Comparison of ENCODE assay signal across 2 cellular contexts in genomic region chr7:236967-237366, GRCh38.
A peak's percentile ranks its signal among the peaks of the same experiment; 100 is the strongest.
TF ChIP-seq lines count a peak whose summit lies in the region.

No MANE protein-coding gene starts in this region.

TF ChIP-seq in IMR-90, 13 proteins besides CTCF, POLR2A, EP300 and RAD21:
- TF ChIP-seq USF2 (IDR thresholded peaks at IDR 0.05; ENCODE audit: low read depth, low read length): no peak
- TF ChIP-seq RFX5 (IDR thresholded peaks at IDR 0.05; ENCODE audit: low read depth, low read length): no peak
- TF ChIP-seq, protein P1, sequence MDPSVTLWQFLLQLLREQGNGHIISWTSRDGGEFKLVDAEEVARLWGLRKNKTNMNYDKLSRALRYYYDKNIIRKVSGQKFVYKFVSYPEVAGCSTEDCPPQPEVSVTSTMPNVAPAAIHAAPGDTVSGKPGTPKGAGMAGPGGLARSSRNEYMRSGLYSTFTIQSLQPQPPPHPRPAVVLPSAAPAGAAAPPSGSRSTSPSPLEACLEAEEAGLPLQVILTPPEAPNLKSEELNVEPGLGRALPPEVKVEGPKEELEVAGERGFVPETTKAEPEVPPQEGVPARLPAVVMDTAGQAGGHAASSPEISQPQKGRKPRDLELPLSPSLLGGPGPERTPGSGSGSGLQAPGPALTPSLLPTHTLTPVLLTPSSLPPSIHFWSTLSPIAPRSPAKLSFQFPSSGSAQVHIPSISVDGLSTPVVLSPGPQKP (IDR thresholded peaks at IDR 0.05; ENCODE audit: borderline replicate concordance, low read depth, low read length): no peak
- no peak for TF ChIP-seq CHD1 (IDR thresholded peaks at IDR 0.05; ENCODE audit: low read depth, low read length)
- no peak for TF ChIP-seq FOS (IDR thresholded peaks at IDR 0.05; ENCODE audit: low read depth, low read length)
- TF ChIP-seq CEBPB (IDR thresholded peaks at IDR 0.05; ENCODE audit: low read depth, low read length): no peak

TF ChIP-seq in K562, 482 proteins besides CTCF, POLR2A, EP300 and RAD21:
- TF ChIP-seq HLTF (IDR thresholded peaks at IDR 0.05) (no peak), CREB3 (tag; conservative IDR thresholded peaks at IDR 0.05; ENCODE audit: low read depth) (no peak), TEAD4 (IDR thresholded peaks at IDR 0.05; ENCODE audit: low read length) (no peak), TEAD4 (CRISPR knock-in tag; IDR thresholded peaks at IDR 0.05; ENCODE audit: borderline replicate concordance) (0 out of 2 replicates have a peak, but pooled peaks have one; percentile 41), ZNF197 (CRISPR knock-in tag; IDR thresholded peaks at IDR 0.05; ENCODE audit: low read depth) (no peak), CBX8 (IDR thresholded peaks at IDR 0.05; ENCODE audit: borderline replicate concordance, extremely low read depth, low read depth, low read length, poor library complexity, severe bottlenecking) (no peak), TRIM28 (IDR thresholded peaks at IDR 0.05) (no peak), HDAC8 (tag; IDR thresholded peaks at IDR 0.05) (no peak), CHD4 (IDR thresholded peaks at IDR 0.05; ENCODE audit: insufficient read depth, insufficient replicate concordance, low read depth, low read length, poor library complexity, severe bottlenecking) (no peak), STAT5A (IDR thresholded peaks at IDR 0.05; ENCODE audit: borderline replicate concordance, low read length) (no peak), KLF10 (CRISPR knock-in tag; IDR thresholded peaks at IDR 0.05) (no peak), GABPA (tag; conservative IDR thresholded peaks at IDR 0.05; ENCODE audit: low read depth) (no peak), GATA2 (CRISPR knock-in tag; IDR thresholded peaks at IDR 0.05) (no peak), XRCC4 (IDR thresholded peaks at IDR 0.05; ENCODE audit: extremely low read depth, insufficient read depth, insufficient read length) (no peak), NCOA2 (IDR thresholded peaks at IDR 0.05; ENCODE audit: partially characterized antibody in 2 of 2) (no peak), THAP12 (CRISPR knock-in tag; IDR thresholded peaks at IDR 0.05) (no peak)
- TF ChIP-seq, protein P2, sequence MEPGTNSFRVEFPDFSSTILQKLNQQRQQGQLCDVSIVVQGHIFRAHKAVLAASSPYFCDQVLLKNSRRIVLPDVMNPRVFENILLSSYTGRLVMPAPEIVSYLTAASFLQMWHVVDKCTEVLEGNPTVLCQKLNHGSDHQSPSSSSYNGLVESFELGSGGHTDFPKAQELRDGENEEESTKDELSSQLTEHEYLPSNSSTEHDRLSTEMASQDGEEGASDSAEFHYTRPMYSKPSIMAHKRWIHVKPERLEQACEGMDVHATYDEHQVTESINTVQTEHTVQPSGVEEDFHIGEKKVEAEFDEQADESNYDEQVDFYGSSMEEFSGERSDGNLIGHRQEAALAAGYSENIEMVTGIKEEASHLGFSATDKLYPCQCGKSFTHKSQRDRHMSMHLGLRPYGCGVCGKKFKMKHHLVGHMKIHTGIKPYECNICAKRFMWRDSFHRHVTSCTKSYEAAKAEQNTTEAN (CRISPR knock-in tag; IDR thresholded peaks at IDR 0.05): no peak
- TF ChIP-seq, protein P3, sequence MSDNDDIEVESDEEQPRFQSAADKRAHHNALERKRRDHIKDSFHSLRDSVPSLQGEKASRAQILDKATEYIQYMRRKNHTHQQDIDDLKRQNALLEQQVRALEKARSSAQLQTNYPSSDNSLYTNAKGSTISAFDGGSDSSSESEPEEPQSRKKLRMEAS (CRISPR knock-in tag; IDR thresholded peaks at IDR 0.05): peak; percentile 82
